ENCODE assay signal across 8 cellular contexts in the genomic region with DNA sequence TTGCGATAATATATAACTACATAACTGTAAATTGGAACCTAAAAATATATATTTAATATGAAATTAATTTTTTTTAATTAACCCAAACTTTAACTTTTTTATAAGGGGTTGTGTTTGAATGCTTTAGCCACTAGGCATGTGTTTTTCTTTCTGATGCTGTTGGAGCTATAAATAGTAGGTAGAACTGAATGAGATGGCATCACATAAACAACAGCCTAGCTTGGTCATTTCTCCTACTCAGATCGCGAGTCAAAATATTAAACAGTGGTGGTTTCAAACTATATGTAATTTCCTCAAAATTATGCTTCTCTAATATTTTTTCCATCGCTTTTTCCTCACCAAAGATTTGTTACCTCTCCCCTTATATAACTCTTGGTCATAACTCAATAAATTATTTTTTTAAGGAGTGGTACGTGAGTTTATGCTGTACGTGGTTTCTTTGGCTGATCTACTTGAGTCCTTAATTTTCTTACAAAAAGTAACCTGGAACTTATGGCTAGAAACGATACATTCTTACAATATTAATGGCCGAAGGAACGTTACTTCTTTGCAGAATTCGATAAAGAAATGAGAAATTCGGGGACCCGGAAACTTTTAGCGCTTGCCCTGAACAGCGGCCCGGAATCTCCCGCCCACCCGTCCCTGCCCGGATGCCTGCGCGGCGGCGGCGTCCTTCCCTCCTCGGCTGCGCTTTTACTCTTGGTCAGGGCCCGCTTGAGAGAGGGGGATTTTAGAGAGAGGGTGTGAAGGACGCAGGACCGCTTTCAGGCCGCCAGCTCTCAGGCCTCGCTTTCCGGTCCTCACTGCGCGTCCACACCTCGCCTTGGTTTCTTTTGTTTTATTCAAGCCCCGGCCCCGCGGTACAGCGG.
DNase-seq lines count a peak whose midpoint lies in the region; ATAC-seq and TF ChIP-seq lines count a peak whose summit lies in the region.

No MANE protein-coding gene starts in this region.

- H4K12ac ChIP-seq in trophoblast cell (ENCODE audit: low read depth, low read length): peak overlapping the region; percentile 85

- H3K79me1 ChIP-seq in trophoblast cell (ENCODE audit: low read length): peaks cover 11% of the 10 kb centered on the region

- peak overlapping the region; percentile 83 for H3K4me3 Mint-ChIP-seq in Calu3 (ENCODE audit: low read depth, unreplicated experiment)
- H3K4me3 Mint-ChIP-seq in activated naive CD4-positive, alpha-beta T cell treated with anti-CD3 and anti-CD28 coated beads, Interleukin-2, amount 10 ng/mL, durations not matched to agents 7 days and 5 days: peak overlapping the region; percentile 90

- no peaks in the 10 kb centered on the region for H3K9me3 ChIP-seq in trophoblast cell (ENCODE audit: insufficient read depth, low read depth, low read length)

- peak overlapping the region; percentile 98 for H3K18ac ChIP-seq in trophoblast cell (ENCODE audit: low read length)

- H4K8ac ChIP-seq in trophoblast cell (ENCODE audit: low read depth, low read length): peak overlapping the region; percentile 93

- peak overlapping the region; percentile 94 for H2AFZ ChIP-seq in trophoblast cell (ENCODE audit: insufficient read depth, low read length, poor library complexity)

- peak overlapping the region; percentile 99 for H3K9ac ChIP-seq in trophoblast cell (ENCODE audit: low read length)

- no peak overlapping the region for H2BK12ac ChIP-seq in trophoblast cell (ENCODE audit: low read length)

- peak overlapping the region; percentile 99 for H4K91ac ChIP-seq in trophoblast cell (ENCODE audit: low read depth, low read length)

- H3K27ac ChIP-seq in trophoblast cell (ENCODE audit: low read depth, low read length): peak overlapping the region; percentile 98

- peak; percentile 31 for DNase-seq in Calu3
- DNase-seq in OCI-M1 (lab: John Stamatoyannopoulos, UW): peak; percentile 89
- DNase-seq in activated naive CD4-positive, alpha-beta T cell treated with anti-CD3 and anti-CD28 coated beads, Interleukin-2, amount 10 ng/mL, durations not matched to agents 7 days and 5 days: peak; percentile 70
- peak; percentile 84 for DNase-seq in Right ventricle myocardium inferior (ENCODE audit: missing footprints)
- peak; percentile 40 to 54 for DNase-seq in trophoblast cell
- DNase-seq in cerebellar nuclear complex (lab: John Stamatoyannopoulos, UW): no peak

- H3K4ac ChIP-seq in trophoblast cell (ENCODE audit: low read depth, low read length): peak overlapping the region; percentile 98

- BruUV-seq in Calu3 (replicated peaks; lab: Mats Ljungman, UMichigan): TSS peak; percentile 91

- no peaks in the 10 kb centered on the region for H3K9me3 Mint-ChIP-seq in Calu3 (ENCODE audit: low read depth, unreplicated experiment)
- peaks cover 4% of the 10 kb centered on the region for H3K9me3 Mint-ChIP-seq in activated naive CD4-positive, alpha-beta T cell treated with anti-CD3 and anti-CD28 coated beads, Interleukin-2, amount 10 ng/mL, durations not matched to agents 7 days and 5 days

- peak overlapping the region; percentile 56 for H3K27ac Mint-ChIP-seq in Calu3 (ENCODE audit: unreplicated experiment)
- H3K27ac Mint-ChIP-seq in activated naive CD4-positive, alpha-beta T cell treated with anti-CD3 and anti-CD28 coated beads, Interleukin-2, amount 10 ng/mL, durations not matched to agents 7 days and 5 days: peak overlapping the region; percentile 99

- no peak overlapping the region for H3K23ac ChIP-seq in trophoblast cell (ENCODE audit: low read length)

- peak overlapping the region; percentile 85 for H3K4me2 ChIP-seq in trophoblast cell (ENCODE audit: low read length)

- H3K36me3 Mint-ChIP-seq in Calu3 (ENCODE audit: insufficient read depth, unreplicated experiment): peaks cover 12% of the 10 kb centered on the region
- peaks cover 2% of the 10 kb centered on the region for H3K36me3 Mint-ChIP-seq in activated naive CD4-positive, alpha-beta T cell treated with anti-CD3 and anti-CD28 coated beads, Interleukin-2, amount 10 ng/mL, durations not matched to agents 7 days and 5 days

- H3K79me2 ChIP-seq in trophoblast cell (ENCODE audit: control insufficient read depth, insufficient read depth, low read length, poor library complexity): peaks cover 8% of the 10 kb centered on the region

- H3K27me3 Mint-ChIP-seq in Calu3 (ENCODE audit: unreplicated experiment): no peaks in the 10 kb centered on the region
- H3K27me3 Mint-ChIP-seq in activated naive CD4-positive, alpha-beta T cell treated with anti-CD3 and anti-CD28 coated beads, Interleukin-2, amount 10 ng/mL, durations not matched to agents 7 days and 5 days: no peaks in the 10 kb centered on the region

- H2AK5ac ChIP-seq in trophoblast cell (ENCODE audit: low read length): peak overlapping the region; percentile 67

- no peaks in the 10 kb centered on the region for H3K36me3 ChIP-seq in trophoblast cell (ENCODE audit: control insufficient read depth in 1 of 2, insufficient read depth in 2 of 2, low read length in 2 of 2)

- peaks cover 17% of the 10 kb centered on the region for H3K4me1 Mint-ChIP-seq in Calu3 (ENCODE audit: low read depth, unreplicated experiment)
- peaks cover 42% of the 10 kb centered on the region for H3K4me1 Mint-ChIP-seq in activated naive CD4-positive, alpha-beta T cell treated with anti-CD3 and anti-CD28 coated beads, Interleukin-2, amount 10 ng/mL, durations not matched to agents 7 days and 5 days

- peak overlapping the region; percentile 92 for H2BK5ac ChIP-seq in trophoblast cell (ENCODE audit: low read depth, low read length, poor library complexity)

- WGBS in trophoblast cell (ENCODE audit: extremely low coverage, insufficient coverage, insufficient read length): no CpG with 5 or more reads among the region's 38 CpGs

- CTCF ChIA-PET in Calu3 (lab: Charles Lee): interaction anchor here (0.5 kb wide), 1 partner anchor 254 kb away, joined by 3 read pairs; no protein-coding TSS in a partner anchor
- CTCF ChIA-PET in activated naive CD4-positive, alpha-beta T cell treated with anti-CD3 and anti-CD28 coated beads, Interleukin-2, amount 10 ng/mL, durations not matched to agents 7 days and 5 days (lab: Charles Lee): interaction anchor here (1.1 to 3.6 kb wide), 6 partner anchors 14 to 641 kb away, joined by 3 to 11 read pairs (median 4); no protein-coding TSS in a partner anchor

- H3K4me3 ChIP-seq in trophoblast cell (ENCODE audit: low read depth, low read length): peak overlapping the region; percentile 91

- peak overlapping the region; percentile 99 for H3K14ac ChIP-seq in trophoblast cell (ENCODE audit: low read length)

- no peak for TF ChIP-seq CTCF in Calu3 (IDR thresholded peaks at IDR 0.05; ENCODE audit: unreplicated experiment)

- intact Hi-C loops in Calu3 (cut with micrococcal nuclease; ENCODE audit: unreplicated experiment): no loop called here
- intact Hi-C loops in Right ventricle myocardium inferior (cut with DNase I): loop anchor here (1.0 to 5.0 kb wide), 6 partner anchors 43 to 458 kb away; no protein-coding TSS in a partner anchor

- ATAC-seq in GM19438 (IDR thresholded peaks at IDR 0.05; ENCODE audit: low read depth, unreplicated experiment) (peak; percentile 45), HG03520 (IDR thresholded peaks at IDR 0.05; ENCODE audit: unreplicated experiment) (peak; percentile 32), Right ventricle myocardium inferior (peak; percentile 44)

- H2BK120ac ChIP-seq in trophoblast cell (ENCODE audit: insufficient read depth, low read length, poor library complexity): peak overlapping the region; percentile 93

- H3K4me1 ChIP-seq in trophoblast cell (ENCODE audit: control insufficient read depth in 1 of 2, insufficient read depth in 2 of 2, low read length in 2 of 2): peaks cover 5 to 8% of the 10 kb centered on the region in 2 experiments

- H3K27me3 ChIP-seq in trophoblast cell (ENCODE audit: insufficient read depth, low read length): no peaks in the 10 kb centered on the region

Comparison
In these comparisons a context has a peak if more than half of its experiments do, and no peak if none do; other contexts are left out.
1. DNase-seq: peak in Calu3 (single experiment), OCI-M1 (single experiment), activated naive CD4-positive, alpha-beta T cell treated with anti-CD3 and anti-CD28 coated beads, Interleukin-2, amount 10 ng/mL, durations not matched to agents 7 days and 5 days (single experiment), Right ventricle myocardium inferior (single experiment) and trophoblast cell (2 of 2); none in cerebellar nuclear complex (0 of 2).
2. Peak in every context shown above with its lines, with median percentiles within 50 percentile points of each other: ATAC-seq.